1 cellular context compared by ENCODE assay signal in the genomic region with DNA sequence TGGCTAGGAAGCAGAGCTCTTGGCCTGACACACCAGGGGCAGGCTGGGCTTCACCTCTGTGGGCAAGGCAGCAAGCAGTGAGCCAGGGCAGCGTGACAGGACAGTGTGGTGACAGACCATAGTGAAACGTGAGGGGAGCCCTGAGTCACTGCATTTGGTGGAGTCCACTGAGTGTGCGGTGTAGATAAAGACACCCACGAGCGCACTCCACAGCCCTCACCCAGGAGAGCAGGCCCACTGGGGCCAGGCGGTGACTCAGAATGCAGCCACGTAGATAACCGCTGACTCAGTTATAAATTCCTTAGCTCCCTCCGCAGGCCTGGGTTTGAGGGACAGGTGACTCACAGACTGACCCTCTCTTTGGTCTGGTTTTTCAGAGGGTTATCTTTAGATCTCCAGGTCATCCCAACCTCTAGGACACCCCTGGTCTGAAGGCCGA.
A peak's percentile ranks its signal among the peaks of the same experiment; 100 is the strongest.
TF ChIP-seq lines count a peak whose summit lies in the region.

No MANE protein-coding gene starts in this region.

TF ChIP-seq in SK-N-SH, 30 proteins besides CTCF, POLR2A, EP300 and RAD21 (continued from another document):
- TF ChIP-seq USF1 (IDR thresholded peaks at IDR 0.05; ENCODE audit: borderline replicate concordance, low read depth) (no peak), FOXJ3 (CRISPR knock-in tag; IDR thresholded peaks at IDR 0.05) (no peak), RFX5 (IDR thresholded peaks at IDR 0.05; ENCODE audit: low read length) (no peak), TCF12 (IDR thresholded peaks at IDR 0.05) (peak; percentile 97), ELF1 (IDR thresholded peaks at IDR 0.05) (no peak; the same call in 1 of the 2 replicates), TAF1 (IDR thresholded peaks at IDR 0.05; ENCODE audit: borderline replicate concordance, low read depth, low read length) (no peak), JUND (IDR thresholded peaks at IDR 0.05) (peak; percentile 99), POLR2AphosphoS5 (IDR thresholded peaks at IDR 0.05; ENCODE audit: low read depth, low read length) (peak; percentile 85; the same call in 1 of the 2 replicates), SMC3 (IDR thresholded peaks at IDR 0.05; ENCODE audit: low read depth, low read length) (no peak), MEF2A (IDR thresholded peaks at IDR 0.05; ENCODE audit: borderline replicate concordance, low read depth) (peak; percentile 94), RXRA (IDR thresholded peaks at IDR 0.05; ENCODE audit: borderline replicate concordance, low read depth) (peak; percentile 99), GATA2 (CRISPR knock-in tag; IDR thresholded peaks at IDR 0.05) (no peak), GABPA (IDR thresholded peaks at IDR 0.05; ENCODE audit: low read depth) (no peak), FOSL2 (IDR thresholded peaks at IDR 0.05; ENCODE audit: borderline replicate concordance, low read depth) (peak; percentile 100), MXI1 (IDR thresholded peaks at IDR 0.05; ENCODE audit: low read depth, low read length) (no peak), REST (IDR thresholded peaks at IDR 0.05; ENCODE audit: low read depth, low read length) (peak; percentile 54; the same call in 1 of the 2 replicates), EZH2phosphoT487 (IDR thresholded peaks at IDR 0.05; ENCODE audit: borderline replicate concordance, low read depth) (no peak), YY1 (IDR thresholded peaks at IDR 0.05; ENCODE audit: low read depth) (no peak), TEAD4 (IDR thresholded peaks at IDR 0.05; ENCODE audit: borderline replicate concordance, insufficient read depth) (peak; percentile 99), CHD2 (IDR thresholded peaks at IDR 0.05; ENCODE audit: low read length, partially characterized antibody) (no peak), RCOR1 (IDR thresholded peaks at IDR 0.05; ENCODE audit: low read length) (no peak)
- TF ChIP-seq, protein P1, sequence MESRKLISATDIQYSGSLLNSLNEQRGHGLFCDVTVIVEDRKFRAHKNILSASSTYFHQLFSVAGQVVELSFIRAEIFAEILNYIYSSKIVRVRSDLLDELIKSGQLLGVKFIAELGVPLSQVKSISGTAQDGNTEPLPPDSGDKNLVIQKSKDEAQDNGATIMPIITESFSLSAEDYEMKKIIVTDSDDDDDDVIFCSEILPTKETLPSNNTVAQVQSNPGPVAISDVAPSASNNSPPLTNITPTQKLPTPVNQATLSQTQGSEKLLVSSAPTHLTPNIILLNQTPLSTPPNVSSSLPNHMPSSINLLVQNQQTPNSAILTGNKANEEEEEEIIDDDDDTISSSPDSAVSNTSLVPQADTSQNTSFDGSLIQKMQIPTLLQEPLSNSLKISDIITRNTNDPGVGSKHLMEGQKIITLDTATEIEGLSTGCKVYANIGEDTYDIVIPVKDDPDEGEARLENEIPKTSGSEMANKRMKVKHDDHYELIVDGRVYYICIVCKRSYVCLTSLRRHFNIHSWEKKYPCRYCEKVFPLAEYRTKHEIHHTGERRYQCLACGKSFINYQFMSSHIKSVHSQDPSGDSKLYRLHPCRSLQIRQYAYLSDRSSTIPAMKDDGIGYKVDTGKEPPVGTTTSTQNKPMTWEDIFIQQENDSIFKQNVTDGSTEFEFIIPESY (IDR thresholded peaks at IDR 0.05; ENCODE audit: borderline replicate concordance, low read depth): peak; percentile 84
- TF ChIP-seq, protein P2, sequence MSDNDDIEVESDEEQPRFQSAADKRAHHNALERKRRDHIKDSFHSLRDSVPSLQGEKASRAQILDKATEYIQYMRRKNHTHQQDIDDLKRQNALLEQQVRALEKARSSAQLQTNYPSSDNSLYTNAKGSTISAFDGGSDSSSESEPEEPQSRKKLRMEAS (IDR thresholded peaks at IDR 0.05; ENCODE audit: low read depth): peak; percentile 86
TF ChIP-seq in SK-N-SH: peak in this region for 14.
